ENCODE assay signal across 9 cellular contexts in the genomic region with DNA sequence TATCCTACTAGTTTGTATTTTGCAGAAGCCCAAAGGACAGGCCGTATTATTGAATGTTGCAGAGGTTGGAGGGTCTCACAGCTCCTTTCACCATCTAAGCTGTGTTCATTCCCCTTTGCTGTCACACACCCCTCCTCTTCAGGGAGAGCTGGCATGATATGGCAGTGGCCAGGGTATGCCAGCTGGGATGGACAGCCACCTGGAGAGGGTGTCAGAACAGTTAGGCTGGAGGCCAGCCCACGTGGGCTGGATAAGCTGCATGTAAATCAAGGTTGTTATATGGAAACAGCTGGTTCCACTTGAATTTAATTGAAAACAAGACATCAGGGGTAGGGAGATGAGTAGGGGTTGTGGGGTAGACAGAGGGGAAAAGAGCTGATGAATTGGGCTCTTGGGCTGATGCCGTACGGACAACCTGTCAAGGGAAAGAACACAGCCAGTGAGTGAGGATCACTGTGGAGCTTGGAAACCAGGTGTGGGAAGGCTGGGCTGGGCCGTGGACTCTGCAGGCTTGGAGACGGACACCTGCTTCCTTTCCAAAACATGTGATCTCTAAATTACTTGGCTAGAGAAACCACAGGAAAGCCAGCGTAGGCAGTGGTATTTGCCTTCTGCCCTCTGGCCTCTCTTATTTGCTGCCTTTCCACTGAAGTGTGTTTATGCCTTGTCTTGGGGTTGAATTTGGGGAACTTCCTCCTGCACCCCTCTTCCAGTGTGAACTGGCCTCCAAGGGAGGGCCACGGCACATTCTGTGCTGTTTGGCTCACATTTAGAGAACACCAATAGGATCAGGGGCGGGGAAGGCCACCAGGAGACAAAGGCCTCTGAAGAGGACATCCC.
A peak's percentile ranks its signal among the peaks of the same experiment; 100 is the strongest.
DNase-seq lines count a peak whose midpoint lies in the region; ATAC-seq, FAIRE-seq and TF ChIP-seq lines count a peak whose summit lies in the region.
"Had no signal": no experiment of that assay in that cellular context is flagged by ENCODE, and none has a peak within 500 bp of the region (broad histone marks: within the 10 kb centered on the region; RNA-seq: fewer than 3 reads in every experiment).

No MANE protein-coding gene starts in this region.

- H3K9me1 ChIP-seq in endothelial cell of umbilical vein (replicated peaks; ENCODE audit: control insufficient read depth, extremely low read depth, insufficient read depth, low read length) = no peaks in the 10 kb centered on the region

- ATAC-seq in GM18909 (IDR thresholded peaks at IDR 0.05; ENCODE audit: poor library complexity, unreplicated experiment) (peak; percentile 26), HG03159 (IDR thresholded peaks at IDR 0.05; ENCODE audit: unreplicated experiment) (no peak)

- peak overlapping the region in 9 of 11 experiments; percentile 19 to 71 (median 53); a peak in 17 of 22 replicates for H3K27ac ChIP-seq in BLaER1 treated with 17β-estradiol and CSF1 and Interleukin-3, amounts not matched to agents 10 nM and 100 nM
- no peak overlapping the region for H3K27ac ChIP-seq in endothelial cell of umbilical vein (ENCODE audit: insufficient read depth, low read depth, low read length)
- H3K27ac ChIP-seq: dorsolateral prefrontal cortex had no signal

- H3K36me3 ChIP-seq in BLaER1 treated with 17β-estradiol and CSF1 and Interleukin-3, amounts not matched to agents 10 nM and 100 nM = peaks cover 0 to 46% (median 31%) of the 10 kb centered on the region in 11 experiments; a peak in 13 of 22 replicates
- no peaks in the 10 kb centered on the region for H3K36me3 ChIP-seq in endothelial cell of umbilical vein (ENCODE audit: control insufficient read depth in 2 of 2, extremely low read depth in 1 of 2, insufficient read depth in 2 of 2, low read length in 2 of 2)

- H3K4me3 ChIP-seq in BLaER1 treated with 17β-estradiol and CSF1 and Interleukin-3, amounts not matched to agents 10 nM and 100 nM = peak overlapping the region in 5 of 10 experiments; percentile 1 to 44 (median 33); a peak in 4 of 20 replicates
- H3K4me3 ChIP-seq in endothelial cell of umbilical vein (replicated peaks in 1 of 3; ENCODE audit: insufficient read depth in 1 of 3, low read depth in 1 of 3, low read length in 3 of 3) = no peak overlapping the region
- H3K4me3 ChIP-seq: dorsolateral prefrontal cortex had no signal

- H3K9ac ChIP-seq in BLaER1 treated with 17β-estradiol and CSF1 and Interleukin-3, amounts not matched to agents 10 nM and 100 nM = peak overlapping the region in 5 of 11 experiments; percentile 13 to 58 (median 42); a peak in 5 of 22 replicates
- no peak overlapping the region for H3K9ac ChIP-seq in endothelial cell of umbilical vein (replicated peaks; ENCODE audit: extremely low read depth, insufficient read depth, low read length)

- TF ChIP-seq CTCF in endothelial cell of umbilical vein (IDR thresholded peaks at IDR 0.05; ENCODE audit: extremely low read depth in 1 of 2, insufficient read depth in 1 of 2, low read depth in 1 of 2, low read length in 2 of 2) = no peak

- peak overlapping the region; percentile 56 to 92 (median 84) for H3K4me2 ChIP-seq in BLaER1 treated with 17β-estradiol and CSF1 and Interleukin-3, amounts not matched to agents 10 nM and 100 nM
- H3K4me2 ChIP-seq in endothelial cell of umbilical vein (ENCODE audit: insufficient read depth, low read length) = no peak overlapping the region

- no peaks in the 10 kb centered on the region for H3K79me2 ChIP-seq in endothelial cell of umbilical vein (ENCODE audit: control insufficient read depth, insufficient read depth, low read length)

- no peaks in the 10 kb centered on the region for H3K27me3 ChIP-seq in BLaER1 treated with 17β-estradiol and CSF1 and Interleukin-3, amounts not matched to agents 10 nM and 100 nM
- no peaks in the 10 kb centered on the region for H3K27me3 ChIP-seq in endothelial cell of umbilical vein (ENCODE audit: control insufficient read depth in 2 of 2, insufficient read depth in 2 of 2, low read length in 2 of 2)
- H3K27me3 ChIP-seq: dorsolateral prefrontal cortex had no signal

- CTCF ChIA-PET in endothelial cell of umbilical vein (lab: Charles Lee) = interaction anchor here (0.6 to 1.9 kb wide), 4 partner anchors 8 to 384 kb away, joined by 3 to 5 read pairs (median 4); no protein-coding TSS in a partner anchor

- BruUV-seq in endothelial cell of umbilical vein (replicated peaks; lab: Mats Ljungman, UMichigan) = no TSS peak

- peaks cover 20 to 60% (median 35%) of the 10 kb centered on the region in 10 experiments for H3K4me1 ChIP-seq in BLaER1 treated with 17β-estradiol and CSF1 and Interleukin-3, amounts not matched to agents 10 nM and 100 nM
- peaks cover 5% of the 10 kb centered on the region for H3K4me1 ChIP-seq in endothelial cell of umbilical vein (ENCODE audit: control insufficient read depth, extremely low read depth, insufficient read depth, low read length)

- peak; percentile 82 for FAIRE-seq in endothelial cell of umbilical vein (lab: Jason Lieb, UNC)

- no peak overlapping the region for H2AFZ ChIP-seq in endothelial cell of umbilical vein (ENCODE audit: low read depth, low read length)

- DNase-seq in NCI-H1694 (lab: John Stamatoyannopoulos, UW) = peak; percentile 60
- DNase-seq in endothelial cell of umbilical vein (ENCODE audit: low read depth, low spot score) = peak; percentile 68
- no peak for DNase-seq in T-helper 2 cell
- DNase-seq in NCI-H2227 treated with DMSO at 0.1 percent for 48 hours (lab: John Stamatoyannopoulos, UW) = no peak
- no peak for DNase-seq in HuH-7 (ENCODE audit: low spot score)

- H4K20me1 ChIP-seq in BLaER1 treated with 17β-estradiol and CSF1 and Interleukin-3, amounts not matched to agents 10 nM and 100 nM = peaks cover 0 to 86% (median 46%) of the 10 kb centered on the region in 11 experiments; a peak in 16 of 22 replicates
- no peaks in the 10 kb centered on the region for H4K20me1 ChIP-seq in endothelial cell of umbilical vein (replicated peaks; ENCODE audit: control insufficient read depth, extremely low read depth, insufficient read depth, low read length)

- H3K9me3 ChIP-seq in BLaER1 treated with 17β-estradiol and CSF1 and Interleukin-3, amounts not matched to agents 10 nM and 100 nM (replicated peaks in 1 of 11) = peaks cover 0 to 26% (median 8%) of the 10 kb centered on the region in 11 experiments; a peak in 12 of 22 replicates
- H3K9me3 ChIP-seq in endothelial cell of umbilical vein (replicated peaks; ENCODE audit: control insufficient read depth, insufficient read depth, low read length) = no peaks in the 10 kb centered on the region

- dilution Hi-C loops in endothelial cell of umbilical vein (cut with MboI; ENCODE audit: extremely low pct_ligation_motif_present, low sequenced_read_pairs) = no loop called here

- no peak for TF ChIP-seq POLR2A in endothelial cell of umbilical vein (IDR thresholded peaks at IDR 0.05; ENCODE audit: low read depth, low read length)

- POLR2A ChIA-PET in endothelial cell of umbilical vein (lab: Charles Lee) = no interaction called here

- intact Hi-C loops in endothelial cell of umbilical vein (cut with micrococcal nuclease) = no loop called here

TF ChIP-seq in endothelial cell of umbilical vein, 7 proteins besides CTCF, POLR2A, EP300 and RAD21:
- no peak for TF ChIP-seq GATA2 (IDR thresholded peaks at IDR 0.05; ENCODE audit: insufficient read depth, insufficient read length, low read depth, low read length)

Comparison
In these comparisons a context has a peak if more than half of its experiments do, and no peak if none do; other contexts are left out.
1. DNase-seq: peak in NCI-H1694 (single experiment) and endothelial cell of umbilical vein (single experiment); none in T-helper 2 cell (0 of 5), NCI-H2227 treated with DMSO at 0.1 percent for 48 hours (single experiment) and HuH-7 (single experiment).